Comparison of ENCODE assay signal across 12 cellular contexts in the genomic region with DNA sequence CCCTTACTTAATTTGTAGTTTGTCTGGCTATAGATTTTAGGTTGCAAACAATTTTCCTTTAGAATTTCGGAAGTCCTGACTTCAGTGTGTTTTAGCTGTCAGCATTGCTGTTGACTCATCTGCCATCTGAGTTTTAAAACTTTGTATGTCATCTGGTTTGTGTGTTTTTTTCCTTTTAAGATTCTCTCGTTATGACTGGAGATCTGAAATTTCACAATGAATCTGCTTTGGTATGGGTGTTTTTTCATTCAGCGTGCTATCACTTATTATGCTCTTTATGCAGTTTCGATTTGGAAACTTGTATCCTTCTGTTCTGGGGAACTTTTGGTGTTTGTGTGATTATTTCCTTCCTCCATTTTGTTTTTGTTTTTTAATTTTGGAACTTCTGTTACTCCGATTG. TPM values are rescaled to one million over a fixed set of nuclear protein-coding genes. Genes with fewer than 3 reads are reported as not detected.
DNase-seq lines count a peak whose midpoint lies in the region; ATAC-seq and TF ChIP-seq lines count a peak whose summit lies in the region.
"Had no signal": no experiment of that assay in that cellular context is flagged by ENCODE, and none has a peak within 500 bp of the region (broad histone marks: within the 10 kb centered on the region; RNA-seq: fewer than 3 reads in every experiment).

No MANE protein-coding gene starts in this region.

- H3K4me1 ChIP-seq in CD4-positive, CD25-positive, alpha-beta regulatory T cell (ENCODE audit: control insufficient read depth, insufficient read depth, low read length, poor library complexity, severe bottlenecking), result no peaks in the 10 kb centered on the region
- peaks cover 13% of the 10 kb centered on the region for H3K4me1 ChIP-seq in OCI-LY3 (ENCODE audit: low read length)

- H3K27ac ChIP-seq in CD4-positive, CD25-positive, alpha-beta regulatory T cell (ENCODE audit: insufficient read depth, low read length, poor library complexity, severe bottlenecking), result no peak overlapping the region
- peak overlapping the region; percentile 46 for H3K27ac ChIP-seq in OCI-LY3 (ENCODE audit: low read length)
- H3K27ac ChIP-seq: right lobe of liver had no signal

- intact Hi-C loops in MCF 10A (cut with micrococcal nuclease), result no loop called here

- H3K36me3 ChIP-seq in CD4-positive, CD25-positive, alpha-beta regulatory T cell (ENCODE audit: control insufficient read depth, insufficient read depth, low read length), result no peaks in the 10 kb centered on the region
- no peaks in the 10 kb centered on the region for H3K36me3 ChIP-seq in OCI-LY3 (replicated peaks; ENCODE audit: low read depth, low read length)
- H3K36me3 ChIP-seq: right lobe of liver had no signal

- peak overlapping the region; percentile 53 for H3K4me2 ChIP-seq in OCI-LY3 (ENCODE audit: low read length)

- no peaks in the 10 kb centered on the region for H3K27me3 ChIP-seq in CD4-positive, CD25-positive, alpha-beta regulatory T cell (ENCODE audit: control insufficient read depth, insufficient read depth, low read length)
- H3K27me3 ChIP-seq in OCI-LY3 (ENCODE audit: low read depth, low read length), result no peaks in the 10 kb centered on the region
- H3K27me3 ChIP-seq: right lobe of liver had no signal

- peak overlapping the region in 2 of 3 donors; percentile 0 to 44 for H3K27ac Mint-ChIP-seq in CD4-positive, CD25-positive, alpha-beta regulatory T cell
- H3K27ac Mint-ChIP-seq in HFFc6 (peak overlapping the region; percentile 22; the same call in 1 of the 2 replicates), MCF 10A (ENCODE audit: low read depth, unreplicated experiment) (no peak overlapping the region)

- peaks cover 5 to 10% (median 8%) of the 10 kb centered on the region in 4 donors for H3K4me1 Mint-ChIP-seq in CD4-positive, CD25-positive, alpha-beta regulatory T cell
- H3K4me1 Mint-ChIP-seq in HFFc6 (ENCODE audit: low read depth) (peaks cover 22% of the 10 kb centered on the region), MCF 10A (ENCODE audit: insufficient read depth, unreplicated experiment) (no peaks in the 10 kb centered on the region)

- no peak for ATAC-seq in CD4-positive, CD25-positive, alpha-beta regulatory T cell (ENCODE audit: low read depth in 2 of 2)
- ATAC-seq in GM18861 (IDR thresholded peaks at IDR 0.05; ENCODE audit: unreplicated experiment), result peak; percentile 68
- ATAC-seq: right lobe of liver had no signal

- H3K4me3 Mint-ChIP-seq in CD4-positive, CD25-positive, alpha-beta regulatory T cell, result peak overlapping the region in 2 of 4 donors; percentile 10 to 45
- H3K4me3 Mint-ChIP-seq in HFFc6 (peak overlapping the region; percentile 49), MCF 10A (ENCODE audit: unreplicated experiment) (no peak overlapping the region)

- peak overlapping the region; percentile 53 for H3K4me3 ChIP-seq in CD4-positive, CD25-positive, alpha-beta regulatory T cell (ENCODE audit: low read depth, low read length)
- H3K4me3 ChIP-seq in OCI-LY3 (ENCODE audit: low read length), result peak overlapping the region; percentile 21; the same call in 1 of the 2 replicates
- H3K4me3 ChIP-seq: right lobe of liver had no signal

- peaks cover 0 to 6% of the 10 kb centered on the region in 2 experiments for H3K9me3 ChIP-seq in CD4-positive, CD25-positive, alpha-beta regulatory T cell (ENCODE audit: control insufficient read depth in 2 of 2, low read length in 2 of 2)
- no peaks in the 10 kb centered on the region; the same call in 1 of the 2 replicates for H3K9me3 ChIP-seq in OCI-LY3 (ENCODE audit: insufficient read depth, low read length)
- H3K9me3 ChIP-seq: right lobe of liver had no signal

- H3K79me2 ChIP-seq in OCI-LY3 (ENCODE audit: low read length), result no peaks in the 10 kb centered on the region

- TF ChIP-seq CTCF in HFFc6 (IDR thresholded peaks at IDR 0.05) (no peak), OCI-LY3 (IDR thresholded peaks at IDR 0.05; ENCODE audit: low read depth, low read length) (no peak), MCF 10A (IDR thresholded peaks at IDR 0.05; ENCODE audit: unreplicated experiment) (no peak)

- no peaks in the 10 kb centered on the region for H3K27me3 Mint-ChIP-seq in CD4-positive, CD25-positive, alpha-beta regulatory T cell
- H3K27me3 Mint-ChIP-seq in HFFc6 (ENCODE audit: insufficient read depth), result peaks cover 6% of the 10 kb centered on the region
- H3K27me3 Mint-ChIP-seq in MCF 10A (ENCODE audit: insufficient read depth, unreplicated experiment), result no peaks in the 10 kb centered on the region

- no peaks in the 10 kb centered on the region for H4K20me1 ChIP-seq in OCI-LY3 (ENCODE audit: insufficient read depth, low read length)

- CTCF ChIA-PET in MCF 10A (lab: Yijun Ruan, JAX), result interaction anchor here (0.7 kb wide), 1 partner anchor 42 kb away, joined by 4 read pairs; no protein-coding TSS in a partner anchor

- no peak overlapping the region for H3K9ac ChIP-seq in OCI-LY3 (ENCODE audit: low read length)

- H3K36me3 Mint-ChIP-seq in CD4-positive, CD25-positive, alpha-beta regulatory T cell, result no peaks in the 10 kb centered on the region
- H3K36me3 Mint-ChIP-seq in HFFc6 (ENCODE audit: low read depth), result no peaks in the 10 kb centered on the region
- no peaks in the 10 kb centered on the region for H3K36me3 Mint-ChIP-seq in MCF 10A (ENCODE audit: insufficient read depth, unreplicated experiment)

- H2AFZ ChIP-seq in OCI-LY3 (ENCODE audit: low read depth, low read length), result 0 out of 2 replicates have a peak overlapping the region, but pooled peaks have one; percentile 0

- POLR2A ChIA-PET in MCF 10A (lab: Yijun Ruan, JAX), result interaction anchor here (0.6 kb wide), 1 partner anchor 9 kb away, joined by 3 read pairs; no protein-coding TSS in a partner anchor

- peaks cover 0 to 10% (median 2%) of the 10 kb centered on the region in 7 donors for H3K9me3 Mint-ChIP-seq in CD4-positive, CD25-positive, alpha-beta regulatory T cell
- H3K9me3 Mint-ChIP-seq in HFFc6, result no peaks in the 10 kb centered on the region
- H3K9me3 Mint-ChIP-seq in MCF 10A (ENCODE audit: unreplicated experiment), result no peaks in the 10 kb centered on the region

- DNase-seq in CD4-positive, CD25-positive, alpha-beta regulatory T cell, result peak in 1 of 3 donors; percentile 45
- DNase-seq in HFFc6 (no peak), NCI-H2107 (lab: John Stamatoyannopoulos, UW) (no peak), NCI-H69 (lab: John Stamatoyannopoulos, UW) (no peak), MCF 10A (ENCODE audit: unreplicated experiment) (no peak)
- no peak for DNase-seq in stimulated activated CD4-positive, alpha-beta T cell treated with anti-CD3 and anti-CD28 coated beads, Interleukin-1b, Interleukin-23, amount 100 ng/mL, for 48 hours
- DNase-seq: activated naive CD4-positive, alpha-beta T cell; cortex of kidney; mesenchymal stem cell; right lobe of liver had no signal

- no TSS peak for BruUV-seq in MCF 10A (replicated peaks; lab: Mats Ljungman, UMichigan)

RNA-seq across cellular contexts. Expression of a gene that starts 53.7 kb away (rescaled TPM):
- 34.1 TPM for total RNA-seq in CD4-positive, CD25-positive, alpha-beta regulatory T cell
- 1 to 10 TPM; 5.9 to 9.6 (median 8.8) TPM for polyA plus RNA-seq in CD4-positive, CD25-positive, alpha-beta regulatory T cell
- total RNA-seq in HFFc6 (2021; fragmentation: NEBNext Ultra II Directional; extraction: Animal tissue kit (Norgen Biotek cat#: 25700)), result 10 to 100 TPM; 21.8 to 29.6 (median 25.5) TPM
- 30.5 and 30.8 TPM in 2 replicates for total RNA-seq in MCF 10A (2022)
